Comparison of ENCODE assay signal across 26 cellular contexts in the genomic region with DNA sequence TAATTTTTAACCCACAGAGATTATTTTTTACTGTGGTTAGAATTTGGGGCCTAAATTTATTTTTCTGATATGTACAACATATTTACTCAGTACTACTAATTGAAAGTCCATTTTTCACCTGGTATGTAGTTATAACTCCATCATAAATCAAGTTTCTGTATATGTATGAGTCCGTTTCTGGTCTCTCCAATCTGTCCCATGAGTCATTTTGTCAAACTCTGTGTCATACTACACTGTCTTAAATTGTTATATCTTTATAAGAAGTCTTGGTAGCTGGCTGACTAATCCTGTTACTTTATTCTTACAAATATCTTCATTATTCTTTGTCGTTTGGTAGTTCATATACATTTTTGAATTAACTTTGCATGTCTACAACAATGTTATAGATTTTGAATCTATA.
DNase-seq lines count a peak whose midpoint lies in the region; ATAC-seq and TF ChIP-seq lines count a peak whose summit lies in the region.
"Had no signal": no experiment of that assay in that cellular context is flagged by ENCODE, and none has a peak within 500 bp of the region (broad histone marks: within the 10 kb centered on the region; RNA-seq: fewer than 3 reads in every experiment).

No MANE protein-coding gene starts in this region.

- no peaks in the 10 kb centered on the region for H3K36me3 ChIP-seq in PC-3 (ENCODE audit: low read depth, low read length)
- H3K36me3 ChIP-seq in body of pancreas (replicated peaks in 1 of 2; ENCODE audit: insufficient read depth in 1 of 2, low read depth in 2 of 2) = no peaks in the 10 kb centered on the region
- H3K36me3 ChIP-seq: HAP-1, left ventricle myocardium inferior, ovary, upper lobe of right lung had no signal

- H3K27me3 ChIP-seq in PC-3 (ENCODE audit: low read length) (peaks cover 16% of the 10 kb centered on the region; the same call in 1 of the 2 replicates), foreskin keratinocyte (no peaks in the 10 kb centered on the region), body of pancreas (no peaks in the 10 kb centered on the region)
- H3K27me3 ChIP-seq: ovary, upper lobe of right lung had no signal

- POLR2A ChIA-PET in PC-3 (lab: Charles Lee; ENCODE audit: unreplicated experiment) = no interaction called here

- TF ChIP-seq POLR2A in body of pancreas (IDR thresholded peaks at IDR 0.05) = no peak

- H3F3A ChIP-seq in PC-3 (ENCODE audit: low read length, unreplicated experiment) = no peaks in the 10 kb centered on the region

- WGBS in body of pancreas, 2 donors = 52 to 66% methylated on average over 2 of the region's 2 CpGs

- H3K27ac ChIP-seq in PC-3 (ENCODE audit: low read length) (no peak overlapping the region), foreskin keratinocyte (no peak overlapping the region), body of pancreas (no peak overlapping the region)
- H3K27ac ChIP-seq: epithelial cell of prostate, left ventricle myocardium inferior, ovary, skin epidermis, upper lobe of right lung had no signal

- H3K9me3 ChIP-seq in PC-3 (ENCODE audit: low read length) (no peaks in the 10 kb centered on the region), body of pancreas (no peaks in the 10 kb centered on the region)
- H3K9me3 ChIP-seq: HAP-1, left ventricle myocardium inferior, ovary, upper lobe of right lung had no signal

- TF ChIP-seq CTCF in PC-3 (conservative IDR thresholded peaks at IDR 0.05; ENCODE audit: low read depth, low read length) (no peak), foreskin keratinocyte (conservative IDR thresholded peaks at IDR 0.05) (no peak), body of pancreas (IDR thresholded peaks at IDR 0.05) (no peak)

- ATAC-seq in GM18870 (IDR thresholded peaks at IDR 0.05; ENCODE audit: unreplicated experiment) (peak; percentile 46), PC-3 (peak; percentile 46; the same call in 1 of the 2 replicates), foreskin keratinocyte (peak; percentile 96), body of pancreas (no peak)
- ATAC-seq: activated CD8-positive, alpha-beta memory T cell treated with anti-CD3 and anti-CD28 coated beads, Interleukin-2, amount 10 ng/mL, durations not matched to agents 7 days and 5 days; Panc1; upper lobe of right lung had no signal

- BruUV-seq in PC-3 (replicated peaks; lab: Mats Ljungman, UMichigan) = no TSS peak

- no peaks in the 10 kb centered on the region for H3K9me2 ChIP-seq in PC-3 (replicated peaks; ENCODE audit: low read length)

- H3K4me2 ChIP-seq in PC-3 (ENCODE audit: low read length) = no peak overlapping the region

- peak; percentile 2 for DNase-seq in EL
- DNase-seq in PC-3 = peak; percentile 37
- peak in 1 of 2 donors; percentile 52 for DNase-seq in foreskin keratinocyte
- DNase-seq in body of pancreas = no peak
- DNase-seq in AG20443 (ENCODE audit: low spot score) = no peak
- no peak for DNase-seq in SHP77 (lab: John Stamatoyannopoulos, UW)
- DNase-seq: activated CD8-positive, alpha-beta memory T cell treated with anti-CD3 and anti-CD28 coated beads, Interleukin-2, amount 10 ng/mL, durations not matched to agents 7 days and 5 days; activated naive CD4-positive, alpha-beta T cell treated with Interleukin-2 at 50 U/mL for 16 hours; activated T-cell treated with anti-CD3 and anti-CD28 coated beads, Interleukin-2, amount 50 U/mL, for 48 hours; DND-41; effector CD4-positive, alpha-beta T cell; islet precursor cell; left ventricle myocardium inferior; mesendoderm; NCI-H748 treated with DMSO at 0.1 percent for 48 hours; ovary; SIG-M5; stimulated activated naive CD4-positive, alpha-beta T cell; SW 1271; T-helper 9 cell; upper lobe of right lung had no signal

- no peaks in the 10 kb centered on the region for H3K4me1 ChIP-seq in PC-3 (ENCODE audit: insufficient read depth, low read length)
- no peaks in the 10 kb centered on the region for H3K4me1 ChIP-seq in foreskin keratinocyte
- H3K4me1 ChIP-seq in body of pancreas = no peaks in the 10 kb centered on the region
- H3K4me1 ChIP-seq: HAP-1, left ventricle myocardium inferior, upper lobe of right lung had no signal

- no peak overlapping the region for H3K9ac ChIP-seq in PC-3 (ENCODE audit: low read length)

- H2AFZ ChIP-seq in PC-3 (ENCODE audit: low read length) = no peak overlapping the region

- CTCF ChIA-PET in PC-3 (lab: Charles Lee) = no interaction called here

- no peaks in the 10 kb centered on the region for H3K79me2 ChIP-seq in PC-3 (ENCODE audit: low read length)

- H3K4me3 ChIP-seq in PC-3 (ENCODE audit: low read length) = no peak overlapping the region
- no peak overlapping the region for H3K4me3 ChIP-seq in body of pancreas
- H3K4me3 ChIP-seq: HAP-1, left ventricle myocardium inferior, ovary, skin epidermis, upper lobe of right lung had no signal

- no peaks in the 10 kb centered on the region for H4K20me1 ChIP-seq in PC-3 (ENCODE audit: low read length)

- intact Hi-C loops in PC-3 (cut with micrococcal nuclease) (no loop called here), body of pancreas (cut with DNase I) (no loop called here)

Comparison
In these comparisons a context has a peak if more than half of its experiments do, and no peak if none do; other contexts are left out.
1. DNase-seq: peak in EL (single experiment) and PC-3 (single experiment); none in body of pancreas (0 of 4), AG20443 (single experiment) and SHP77 (0 of 2).